Comparison of ENCODE assay signal across 9 cellular contexts in genomic region chr17:72560303-72561247, GRCh38.
A peak's percentile ranks its signal among the peaks of the same experiment; 100 is the strongest.
DNase-seq lines count a peak whose midpoint lies in the region; ATAC-seq and TF ChIP-seq lines count a peak whose summit lies in the region.
"Had no signal": no experiment of that assay in that cellular context is flagged by ENCODE, and none has a peak within 500 bp of the region (broad histone marks: within the 10 kb centered on the region; RNA-seq: fewer than 3 reads in every experiment).

No MANE protein-coding gene starts in this region.

- peak; percentile 66 for ATAC-seq in HG03066 (IDR thresholded peaks at IDR 0.05; ENCODE audit: low read depth, unreplicated experiment)

- peak; percentile 22 to 63 (median 59) for DNase-seq in NCI-H1417 (lab: John Stamatoyannopoulos, UW)
- no peak for DNase-seq in NCI-H1417 treated with DMSO at 0.1 percent for 48 hours (lab: John Stamatoyannopoulos, UW)
- peak; percentile 93 for DNase-seq in NCI-H345 (lab: John Stamatoyannopoulos, UW)
- DNase-seq in activated CD4-positive, alpha-beta T cell treated with anti-CD3 and anti-CD28 coated beads for 24 hours (ENCODE audit: low read depth in 2 of 2), result peak; percentile 15 to 16
- DNase-seq in coronary artery (ENCODE audit: low spot score), result no peak
- peak; percentile 54 to 58 for DNase-seq in lung microvascular endothelial cell (ENCODE audit: low read depth in 2 of 2)
- peak; percentile 13 for DNase-seq in stimulated activated naive CD4-positive, alpha-beta T cell treated with Interleukin-2 at 50 U/mL for 16 hours (lab: John Stamatoyannopoulos, UW)

- no peak overlapping the region for H3K4me3 ChIP-seq in coronary artery
- H3K4me3 ChIP-seq: BLaER1 had no signal

- no peak overlapping the region for H3K27ac ChIP-seq in coronary artery
- H3K27ac ChIP-seq: BLaER1 had no signal

- TF ChIP-seq CTCF in coronary artery (IDR thresholded peaks at IDR 0.05), result peak; percentile 78

Comparison
In these comparisons a context has a peak if more than half of its experiments do, and no peak if none do; other contexts are left out.
1. DNase-seq: peak in NCI-H1417 (3 of 3), NCI-H345 (single experiment), activated CD4-positive, alpha-beta T cell treated with anti-CD3 and anti-CD28 coated beads for 24 hours (2 of 2), lung microvascular endothelial cell (2 of 2) and stimulated activated naive CD4-positive, alpha-beta T cell treated with Interleukin-2 at 50 U/mL for 16 hours (single experiment); none in NCI-H1417 treated with DMSO at 0.1 percent for 48 hours (single experiment) and coronary artery (single experiment).